Comparison of ENCODE assay signal across 8 cellular contexts in genomic region chr16:89443727-89444084, GRCh38. TPM values are rescaled to one million over a fixed set of nuclear protein-coding genes. Genes with fewer than 3 reads are reported as not detected.
A peak's percentile ranks its signal among the peaks of the same experiment; 100 is the strongest.
DNase-seq lines count a peak whose midpoint lies in the region; ATAC-seq and TF ChIP-seq lines count a peak whose summit lies in the region.

No MANE protein-coding gene starts in this region.

- intact Hi-C loops in stomach (cut with DNase I; ENCODE audit: low total_unique reads) = no loop called here

- H3K4me1 ChIP-seq in stomach = peaks cover 58 to 99% (median 87%) of the 10 kb centered on the region in 4 donors

- H3K4me3 Mint-ChIP-seq in activated CD4-positive, alpha-beta T cell treated with anti-CD3 and anti-CD28 coated beads, Interleukin-2, amount 10 ng/mL, durations not matched to agents 7 days and 5 days = peak overlapping the region; percentile 0
- peak overlapping the region; percentile 46 for H3K4me3 Mint-ChIP-seq in activated naive CD8-positive, alpha-beta T cell treated with anti-CD3 and anti-CD28 coated beads for 36 hours

- peaks cover 93% of the 10 kb centered on the region for H3K4me1 Mint-ChIP-seq in activated CD4-positive, alpha-beta T cell treated with anti-CD3 and anti-CD28 coated beads, Interleukin-2, amount 10 ng/mL, durations not matched to agents 7 days and 5 days
- H3K4me1 Mint-ChIP-seq in activated naive CD8-positive, alpha-beta T cell treated with anti-CD3 and anti-CD28 coated beads for 36 hours = peaks cover 94% of the 10 kb centered on the region

- TF ChIP-seq CTCF in stomach (IDR thresholded peaks at IDR 0.05) = no peak

- CTCF ChIA-PET in activated CD4-positive, alpha-beta T cell treated with anti-CD3 and anti-CD28 coated beads, Interleukin-2, amount 10 ng/mL, durations not matched to agents 7 days and 5 days (lab: Charles Lee) = interaction anchor here (0.8 kb wide), 1 partner anchor 14 kb away, joined by 3 read pairs; no protein-coding TSS in a partner anchor

- 15 to 28% (median 21%) methylated on average over 8 of the region's 8 CpGs for WGBS in stomach, 5 donors

- no peaks in the 10 kb centered on the region for H3K9me3 Mint-ChIP-seq in activated CD4-positive, alpha-beta T cell treated with anti-CD3 and anti-CD28 coated beads, Interleukin-2, amount 10 ng/mL, durations not matched to agents 7 days and 5 days
- H3K9me3 Mint-ChIP-seq in activated naive CD8-positive, alpha-beta T cell treated with anti-CD3 and anti-CD28 coated beads for 36 hours = no peaks in the 10 kb centered on the region

- no peak for TF ChIP-seq POLR2A in stomach (IDR thresholded peaks at IDR 0.05)

- no peak overlapping the region for H3K4me3 ChIP-seq in stomach

- TF ChIP-seq EP300 in stomach (IDR thresholded peaks at IDR 0.05) = no peak

- H3K36me3 Mint-ChIP-seq in activated CD4-positive, alpha-beta T cell treated with anti-CD3 and anti-CD28 coated beads, Interleukin-2, amount 10 ng/mL, durations not matched to agents 7 days and 5 days (ENCODE audit: low read depth) = peaks cover 6% of the 10 kb centered on the region
- H3K36me3 Mint-ChIP-seq in activated naive CD8-positive, alpha-beta T cell treated with anti-CD3 and anti-CD28 coated beads for 36 hours = peaks cover 29% of the 10 kb centered on the region

- H3K27ac ChIP-seq in stomach = peak overlapping the region in 3 of 5 donors; percentile 10 to 63 (median 48)

- no peaks in the 10 kb centered on the region for H3K36me3 ChIP-seq in stomach

- H3K9me3 ChIP-seq in stomach = no peaks in the 10 kb centered on the region

- H3K27me3 ChIP-seq in stomach = no peaks in the 10 kb centered on the region

- H3K27me3 Mint-ChIP-seq in activated CD4-positive, alpha-beta T cell treated with anti-CD3 and anti-CD28 coated beads, Interleukin-2, amount 10 ng/mL, durations not matched to agents 7 days and 5 days = no peaks in the 10 kb centered on the region
- H3K27me3 Mint-ChIP-seq in activated naive CD8-positive, alpha-beta T cell treated with anti-CD3 and anti-CD28 coated beads for 36 hours = no peaks in the 10 kb centered on the region

- peak overlapping the region; percentile 55 for H3K27ac Mint-ChIP-seq in activated CD4-positive, alpha-beta T cell treated with anti-CD3 and anti-CD28 coated beads, Interleukin-2, amount 10 ng/mL, durations not matched to agents 7 days and 5 days
- H3K27ac Mint-ChIP-seq in activated naive CD8-positive, alpha-beta T cell treated with anti-CD3 and anti-CD28 coated beads for 36 hours = peak overlapping the region; percentile 78

- no peak for DNase-seq in activated CD4-positive, alpha-beta T cell treated with anti-CD3 and anti-CD28 coated beads, Interleukin-2, amount 10 ng/mL, durations not matched to agents 7 days and 5 days
- DNase-seq in activated CD4-positive, alpha-beta T cell treated with anti-CD3 and anti-CD28 coated beads, Interleukin-2, amount 50 U/mL, for 1 hour = no peak
- no peak for DNase-seq in activated naive CD8-positive, alpha-beta T cell treated with anti-CD3 and anti-CD28 coated beads for 36 hours
- peak; percentile 42 for DNase-seq in left kidney (ENCODE audit: low read depth, low spot score)
- peak; percentile 71 for DNase-seq in stomach
- no peak for DNase-seq in CD1c-positive myeloid dendritic cell (ENCODE audit: extremely low spot score)
- no peak for DNase-seq in NCI-H2107 (lab: John Stamatoyannopoulos, UW)

- no peak for ATAC-seq in HG02678 (IDR thresholded peaks at IDR 0.05; ENCODE audit: unreplicated experiment)

- POLR2A ChIA-PET in activated CD4-positive, alpha-beta T cell treated with anti-CD3 and anti-CD28 coated beads, Interleukin-2, amount 10 ng/mL, durations not matched to agents 7 days and 5 days (lab: Charles Lee) = no interaction called here

RNA-seq across cellular contexts. Expression of gene ANKRD11, which starts 46.7 kb away (rescaled TPM):
- 100 to 1,000 TPM; 158 to 178 TPM for total RNA-seq in activated CD4-positive, alpha-beta T cell treated with anti-CD3 and anti-CD28 coated beads, Interleukin-2, amount 10 ng/mL, durations not matched to agents 7 days and 5 days
- 100 to 1,000 TPM; 129 to 142 TPM for total RNA-seq in activated naive CD8-positive, alpha-beta T cell treated with anti-CD3 and anti-CD28 coated beads for 36 hours
- total RNA-seq in stomach = 100 to 1,000 TPM in 4 of 5 donors, 10 to 100 TPM in 1; 60.2 to 350 (median 136) TPM
- 10 to 100 TPM; 25.4 to 39.0 (median 38.8) TPM for polyA plus RNA-seq in stomach

Comparison
In these comparisons a context has a peak if more than half of its experiments do, and no peak if none do; other contexts are left out.
1. DNase-seq: peak in left kidney (single experiment) and stomach (single experiment); none in activated CD4-positive, alpha-beta T cell treated with anti-CD3 and anti-CD28 coated beads, Interleukin-2, amount 10 ng/mL, durations not matched to agents 7 days and 5 days (single experiment), activated CD4-positive, alpha-beta T cell treated with anti-CD3 and anti-CD28 coated beads, Interleukin-2, amount 50 U/mL, for 1 hour (single experiment), activated naive CD8-positive, alpha-beta T cell treated with anti-CD3 and anti-CD28 coated beads for 36 hours (single experiment), CD1c-positive myeloid dendritic cell (single experiment) and NCI-H2107 (single experiment).